In the genomic region with DNA sequence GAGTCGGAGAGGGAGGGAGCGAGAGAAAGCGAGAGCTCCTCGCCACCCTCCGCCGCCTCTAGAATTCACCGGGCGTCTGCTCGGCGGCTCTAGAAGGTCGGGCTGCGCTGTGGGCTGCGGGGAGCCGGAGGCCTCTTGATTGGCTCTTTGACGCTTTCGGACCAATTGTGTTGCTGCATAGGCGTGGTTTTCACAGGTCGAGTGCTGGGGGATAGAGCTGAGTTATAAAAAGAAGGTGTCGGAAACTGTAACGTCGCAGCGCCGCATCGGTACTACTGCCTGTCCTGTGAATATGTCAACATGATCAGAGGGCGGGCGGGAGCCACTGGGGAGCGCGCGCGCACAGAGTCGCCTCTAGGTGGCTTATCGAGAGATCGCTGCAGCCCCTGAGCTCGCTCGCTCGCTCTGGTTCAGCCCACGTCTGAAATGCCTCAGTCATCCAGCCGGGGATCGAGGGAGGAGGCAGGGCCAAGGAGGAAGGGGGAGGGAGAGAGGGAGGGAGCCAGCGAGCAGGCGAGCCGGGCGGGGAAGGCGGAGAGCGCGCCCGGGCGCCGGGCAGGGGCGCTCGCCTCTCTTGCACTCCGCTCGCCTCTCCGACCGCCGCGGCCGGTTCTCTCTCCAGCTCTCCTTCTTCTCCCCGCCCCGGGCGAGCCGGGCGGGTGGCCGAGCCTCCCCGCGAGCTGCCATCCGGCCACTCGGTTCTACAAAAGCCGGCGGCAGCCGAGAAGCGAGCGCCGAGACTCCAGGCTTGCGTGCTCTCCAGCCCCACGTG, we compare ENCODE assay signal across 8 cellular contexts. TPM values are rescaled to one million over a fixed set of nuclear protein-coding genes. Genes with fewer than 3 reads are reported as not detected.
DNase-seq lines count a peak whose midpoint lies in the region; ATAC-seq lines count a peak whose summit lies in the region.

A gene (minus strand): TSS at position 78 of the 772 bp plus-strand sequence. CDS start 975 bp downstream, outside the sequence.

- peak within 1 kb of the TSS; percentile 64 for H3K4me2 ChIP-seq in mesenchymal stem cell (ENCODE audit: low read length, poor library complexity, severe bottlenecking)

- no peaks in the 10 kb centered on the region for H3K79me1 ChIP-seq in mesenchymal stem cell (replicated peaks; ENCODE audit: low read length, poor library complexity, severe bottlenecking)

- H3K9me3 ChIP-seq in mesenchymal stem cell (ENCODE audit: control insufficient read depth, low read length), result no peaks in the 10 kb centered on the region

- peaks cover 18% of the 10 kb centered on the region for H3K4me1 ChIP-seq in mesenchymal stem cell (ENCODE audit: control insufficient read depth, insufficient read depth, low read depth, low read length)

- no peak within 1 kb of the TSS for H3K27ac ChIP-seq in mesenchymal stem cell (ENCODE audit: low read length, poor library complexity, severe bottlenecking)

- H3K36me3 ChIP-seq in mesenchymal stem cell (ENCODE audit: control insufficient read depth in 1 of 2, insufficient read depth in 2 of 2, low read depth in 1 of 2, low read length in 2 of 2), result peaks cover 0 to 20% of the 10 kb centered on the region in 2 experiments

- H4K91ac ChIP-seq in mesenchymal stem cell (ENCODE audit: low read length), result peak within 1 kb of the TSS; percentile 90

- H3K4me3 ChIP-seq in mesenchymal stem cell (ENCODE audit: insufficient read depth in 1 of 2, low read depth in 1 of 2, low read length in 2 of 2), result peak within 1 kb of the TSS; percentile 38 to 88

- H4K8ac ChIP-seq in mesenchymal stem cell (ENCODE audit: low read length), result peak within 1 kb of the TSS; percentile 90

- DNase-seq in stimulated activated naive CD4-positive, alpha-beta T cell (lab: John Stamatoyannopoulos, UW), result peak; percentile 5 to 42 (median 20)
- no peak for DNase-seq in stimulated activated naive CD4-positive, alpha-beta T cell treated with Interleukin-2 at 50 U/mL for 16 hours (lab: John Stamatoyannopoulos, UW)
- peak; percentile 99 for DNase-seq in NCI-H345 (lab: John Stamatoyannopoulos, UW)
- DNase-seq in activated CD8-positive, alpha-beta memory T cell treated with anti-CD3 and anti-CD28 coated beads, Interleukin-2, amount 50 U/mL, for 4 hours, result peak; percentile 22
- peak; percentile 88 for DNase-seq in epidermal melanocyte (ENCODE audit: insufficient read length, low spot score)
- DNase-seq in mesenchymal stem cell, result peak; percentile 100
- DNase-seq in stimulated activated CD8-positive, alpha-beta memory T cell treated with anti-CD3 and anti-CD28 coated beads, Interleukin-12 subunit alpha, Interleukin-12 subunit beta, amount 100 ng/mL, for 24 hours (ENCODE audit: extremely low read depth), result peak; percentile 7

- H2AFZ ChIP-seq in mesenchymal stem cell (ENCODE audit: low read depth, low read length), result peak within 1 kb of the TSS; percentile 74

- no peak for ATAC-seq in HG03045 (IDR thresholded peaks at IDR 0.05; ENCODE audit: unreplicated experiment)

- peak within 1 kb of the TSS; percentile 65 for H2BK120ac ChIP-seq in mesenchymal stem cell (ENCODE audit: low read depth, low read length)

- H2BK5ac ChIP-seq in mesenchymal stem cell (ENCODE audit: low read depth, low read length, poor library complexity, severe bottlenecking), result no peak within 1 kb of the TSS

- peaks cover 0 to 89% of the 10 kb centered on the region in 2 experiments for H3K27me3 ChIP-seq in mesenchymal stem cell (ENCODE audit: control insufficient read depth in 1 of 2, insufficient read depth in 1 of 2, low read length in 2 of 2)

- no peak within 1 kb of the TSS for H2AK5ac ChIP-seq in mesenchymal stem cell (ENCODE audit: low read length, severe bottlenecking)

- H3K18ac ChIP-seq in mesenchymal stem cell (ENCODE audit: low read depth in 1 of 2, low read length in 2 of 2), result peak within 1 kb of the TSS; percentile 97 to 99

- H2BK15ac ChIP-seq in mesenchymal stem cell (ENCODE audit: low read depth, poor library complexity, severe bottlenecking), result peak within 1 kb of the TSS; percentile 96

- H3K9ac ChIP-seq in mesenchymal stem cell (ENCODE audit: low read length), result peak within 1 kb of the TSS; percentile 100

- peak within 1 kb of the TSS; percentile 53 to 97 for H3K4ac ChIP-seq in mesenchymal stem cell (ENCODE audit: low read depth in 1 of 2, low read length in 2 of 2)

- H3K14ac ChIP-seq in mesenchymal stem cell (ENCODE audit: low read length in 2 of 2), result peak within 1 kb of the TSS; percentile 92 to 98

- WGBS in mesenchymal stem cell, result under 1% methylated on average over 55 of the region's 76 CpGs

- peak within 1 kb of the TSS; percentile 90 to 100 for H3K23ac ChIP-seq in mesenchymal stem cell (ENCODE audit: low read length in 2 of 2)

- H2BK12ac ChIP-seq in mesenchymal stem cell (ENCODE audit: low read length in 2 of 2), result peak within 1 kb of the TSS; percentile 69 to 99

RNA-seq across cellular contexts. Expression of the gene that starts here (rescaled TPM):
- 59.8 TPM for polyA plus RNA-seq in mesenchymal stem cell (2013, experiment 1 of 2)
- polyA plus RNA-seq in mesenchymal stem cell (2013, experiment 2 of 2), result 57.6 TPM
